In genomic region chrX:41265615-41266014, GRCh38 we compare ENCODE assay signal across 9 cellular contexts.
DNase-seq lines count a peak whose midpoint lies in the region; ATAC-seq and TF ChIP-seq lines count a peak whose summit lies in the region.
"Had no signal": no experiment of that assay in that cellular context is flagged by ENCODE, and none has a peak within 500 bp of the region (broad histone marks: within the 10 kb centered on the region; RNA-seq: fewer than 3 reads in every experiment).

No MANE protein-coding gene starts in this region.

- TF ChIP-seq POLR2A in uterus (IDR thresholded peaks at IDR 0.05), result peak; percentile 9 to 15

- H3K27ac Mint-ChIP-seq in activated naive CD8-positive, alpha-beta T cell treated with anti-CD3 and anti-CD28 coated beads, Interleukin-2, amount 50 U/mL, for 24 hours, result no peak overlapping the region
- H3K27ac Mint-ChIP-seq in naive B cell, result no peak overlapping the region

- H3K4me3 Mint-ChIP-seq in activated naive CD8-positive, alpha-beta T cell treated with anti-CD3 and anti-CD28 coated beads, Interleukin-2, amount 50 U/mL, for 24 hours, result no peak overlapping the region
- H3K4me3 Mint-ChIP-seq in naive B cell, result peak overlapping the region in 4 of 8 donors; percentile 63 to 86 (median 71)

- peak; percentile 93 for ATAC-seq in activated naive CD8-positive, alpha-beta T cell treated with anti-CD3 and anti-CD28 coated beads, Interleukin-2, amount 50 U/mL, for 24 hours
- peak; percentile 73 to 76 for ATAC-seq in naive B cell (ENCODE audit: low read depth in 2 of 2)

- H3K9me3 Mint-ChIP-seq in activated naive CD8-positive, alpha-beta T cell treated with anti-CD3 and anti-CD28 coated beads, Interleukin-2, amount 50 U/mL, for 24 hours, result no peaks in the 10 kb centered on the region
- H3K9me3 Mint-ChIP-seq in naive B cell, result peaks cover 0 to 9% (median 4%) of the 10 kb centered on the region in 7 donors

- peak overlapping the region; percentile 39 to 49 for H3K27ac ChIP-seq in uterus
- H3K27ac ChIP-seq in SJCRH30, result no peak overlapping the region
- H3K27ac ChIP-seq: pancreas had no signal

- H3K4me1 ChIP-seq in uterus (no peaks in the 10 kb centered on the region), SJCRH30 (no peaks in the 10 kb centered on the region)
- H3K4me1 ChIP-seq: pancreas had no signal

- H3K4me1 Mint-ChIP-seq in activated naive CD8-positive, alpha-beta T cell treated with anti-CD3 and anti-CD28 coated beads, Interleukin-2, amount 50 U/mL, for 24 hours, result peaks cover 7% of the 10 kb centered on the region
- H3K4me1 Mint-ChIP-seq in naive B cell, result peaks cover 0 to 15% (median 0%) of the 10 kb centered on the region in 3 donors

- DNase-seq in AG08396 (ENCODE audit: low spot score), result peak; percentile 67
- DNase-seq in OCI-M1 (lab: John Stamatoyannopoulos, UW), result peak; percentile 58
- DNase-seq in activated naive CD8-positive, alpha-beta T cell treated with anti-CD3 and anti-CD28 coated beads, Interleukin-2, amount 50 U/mL, for 24 hours, result peak; percentile 31
- DNase-seq in naive B cell, result peak; percentile 39
- DNase-seq in uterus, result peak; percentile 55 to 64
- no peak for DNase-seq in NCI-H510A (lab: John Stamatoyannopoulos, UW)
- no peak for DNase-seq in SHP77 (lab: John Stamatoyannopoulos, UW)
- DNase-seq in SJCRH30, result no peak
- DNase-seq: pancreas had no signal

- no peak for TF ChIP-seq CTCF in uterus (IDR thresholded peaks at IDR 0.05)

- H3K36me3 Mint-ChIP-seq in activated naive CD8-positive, alpha-beta T cell treated with anti-CD3 and anti-CD28 coated beads, Interleukin-2, amount 50 U/mL, for 24 hours (ENCODE audit: low read depth), result no peaks in the 10 kb centered on the region
- H3K36me3 Mint-ChIP-seq in naive B cell, result peaks cover 0 to 13% of the 10 kb centered on the region in 2 donors

- intact Hi-C loops in uterus (cut with DNase I; ENCODE audit: low total_unique reads), result no loop called here

- no peaks in the 10 kb centered on the region for H3K9me3 ChIP-seq in uterus
- H3K9me3 ChIP-seq in SJCRH30 (replicated peaks), result no peaks in the 10 kb centered on the region
- H3K9me3 ChIP-seq: pancreas had no signal

- no peaks in the 10 kb centered on the region for H3K27me3 ChIP-seq in uterus
- H3K27me3 ChIP-seq in SJCRH30, result no peaks in the 10 kb centered on the region
- H3K27me3 ChIP-seq: pancreas had no signal

- H3K36me3 ChIP-seq in uterus (no peaks in the 10 kb centered on the region), SJCRH30 (no peaks in the 10 kb centered on the region)
- H3K36me3 ChIP-seq: pancreas had no signal

- H3K27me3 Mint-ChIP-seq in activated naive CD8-positive, alpha-beta T cell treated with anti-CD3 and anti-CD28 coated beads, Interleukin-2, amount 50 U/mL, for 24 hours, result no peaks in the 10 kb centered on the region
- H3K27me3 Mint-ChIP-seq in naive B cell, result peaks cover 0 to 2% (median 0%) of the 10 kb centered on the region in 3 donors

- H3K4me3 ChIP-seq in uterus, result peak overlapping the region; percentile 6 to 10
- H3K4me3 ChIP-seq in SJCRH30, result no peak overlapping the region
- H3K4me3 ChIP-seq: pancreas had no signal

Comparison
In these comparisons a context has a peak if more than half of its experiments do, and no peak if none do; other contexts are left out.
1. DNase-seq: peak in AG08396 (single experiment), OCI-M1 (single experiment), activated naive CD8-positive, alpha-beta T cell treated with anti-CD3 and anti-CD28 coated beads, Interleukin-2, amount 50 U/mL, for 24 hours (single experiment), naive B cell (single experiment) and uterus (2 of 2); none in NCI-H510A (single experiment), SHP77 (0 of 2) and SJCRH30 (0 of 2).